17 cellular contexts compared by ENCODE assay signal in the genomic region with DNA sequence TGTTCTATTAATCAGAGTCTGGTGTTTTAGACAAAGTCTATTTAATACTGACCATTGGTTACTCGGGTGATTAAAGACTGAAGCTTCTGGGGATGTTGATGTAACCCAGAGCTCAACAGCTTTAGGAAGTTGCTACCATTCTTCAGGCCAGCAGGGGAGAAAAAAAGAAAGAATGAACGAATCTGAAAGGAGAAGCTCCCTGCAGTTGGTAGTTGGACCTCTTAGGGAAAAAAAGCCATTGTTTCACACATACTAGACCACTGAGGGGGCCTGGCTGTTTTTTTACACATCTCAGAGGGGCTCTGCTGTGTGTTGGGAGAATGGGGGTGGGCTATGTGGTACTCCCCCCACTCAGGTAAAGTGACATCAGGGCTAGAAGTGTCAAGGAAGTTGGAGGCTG.
DNase-seq lines count a peak whose midpoint lies in the region; ATAC-seq and TF ChIP-seq lines count a peak whose summit lies in the region.
"Had no signal": no experiment of that assay in that cellular context is flagged by ENCODE, and none has a peak within 500 bp of the region (broad histone marks: within the 10 kb centered on the region; RNA-seq: fewer than 3 reads in every experiment).

No MANE protein-coding gene starts in this region.

- H3K4me3 Mint-ChIP-seq in H9 (no peak overlapping the region), neural crest cell (no peak overlapping the region)
- H3K4me3 Mint-ChIP-seq: B cell, IgD-negative memory B cell had no signal

- no peaks in the 10 kb centered on the region for H3K27me3 Mint-ChIP-seq in H9 (ENCODE audit: low read depth)
- peaks cover 5% of the 10 kb centered on the region for H3K27me3 Mint-ChIP-seq in neural crest cell (ENCODE audit: low read depth)
- H3K27me3 Mint-ChIP-seq: B cell; CD4-positive, alpha-beta memory T cell; IgD-negative memory B cell had no signal

- DNase-seq in H9: no peak
- peak; percentile 8 for DNase-seq in choroid plexus epithelial cell (ENCODE audit: low read depth)
- DNase-seq in iPS DF 4.7 (ENCODE audit: extremely low read depth, low spot score): peak; percentile 7
- no peak for DNase-seq in neural crest cell (ENCODE audit: low read depth, low spot score)
- DNase-seq in substantia nigra (lab: John Stamatoyannopoulos, UW): no peak
- DNase-seq in midbrain (lab: John Stamatoyannopoulos, UW): no peak
- DNase-seq: CD4-positive, alpha-beta memory T cell; DMS153; DMS79 treated with DMSO at 0.1 percent for 48 hours; EL; GDM1 had no signal

- ATAC-seq in GM18520 (IDR thresholded peaks at IDR 0.05; ENCODE audit: unreplicated experiment) (no peak), HG03442 (IDR thresholded peaks at IDR 0.05; ENCODE audit: unreplicated experiment) (no peak)
- ATAC-seq: HCT116 had no signal

- H4K5ac ChIP-seq in H9 (ENCODE audit: insufficient read length, low read depth, low read length): no peak overlapping the region

- TF ChIP-seq CTCF in H9 (conservative IDR thresholded peaks at IDR 0.05): peak; percentile 27; the same call in 2 of the 3 replicates
- TF ChIP-seq CTCF in choroid plexus epithelial cell (conservative IDR thresholded peaks at IDR 0.05; ENCODE audit: low read depth, low read length): no peak
- TF ChIP-seq CTCF in neural crest cell (conservative IDR thresholded peaks at IDR 0.05): no peak

- no peaks in the 10 kb centered on the region for H3K79me2 ChIP-seq in H9 (ENCODE audit: insufficient read depth, low read length)

- no peak overlapping the region for H3K56ac ChIP-seq in H9 (ENCODE audit: insufficient read length, low read depth, low read length)

- no peak overlapping the region for H3K9ac ChIP-seq in H9 (ENCODE audit: extremely low read depth, insufficient read length, low read length)

- H3K9me3 Mint-ChIP-seq in H9 (no peaks in the 10 kb centered on the region), neural crest cell (no peaks in the 10 kb centered on the region)

- no peak overlapping the region for H2BK15ac ChIP-seq in H9 (ENCODE audit: low read depth, low read length)

- H3K14ac ChIP-seq in H9 (ENCODE audit: insufficient read depth, low read length): no peak overlapping the region

- peaks cover 21 to 24% of the 10 kb centered on the region in 2 experiments for H3K4me1 Mint-ChIP-seq in H9
- H3K4me1 Mint-ChIP-seq in neural crest cell: no peaks in the 10 kb centered on the region
- H3K4me1 Mint-ChIP-seq: B cell; CD4-positive, alpha-beta memory T cell; IgD-negative memory B cell had no signal

- no peaks in the 10 kb centered on the region; the same call in 1 of the 2 replicates for H3K4me1 ChIP-seq in H9 (ENCODE audit: insufficient read depth, low read length)

- H3K4me2 ChIP-seq in H9 (ENCODE audit: insufficient read depth, insufficient read length, low read length): no peak overlapping the region

- H2BK5ac ChIP-seq in H9 (ENCODE audit: insufficient read length, low read length): no peak overlapping the region

- no peaks in the 10 kb centered on the region for H3K36me3 Mint-ChIP-seq in H9 (ENCODE audit: insufficient read depth in 1 of 3, low read depth in 3 of 3)
- H3K36me3 Mint-ChIP-seq in neural crest cell (ENCODE audit: low read depth): no peaks in the 10 kb centered on the region
- H3K36me3 Mint-ChIP-seq: CD4-positive, alpha-beta memory T cell; IgD-negative memory B cell had no signal

- no peak overlapping the region for H2BK120ac ChIP-seq in H9 (ENCODE audit: low read depth, low read length, poor library complexity, severe bottlenecking)

- no peak overlapping the region for H2BK12ac ChIP-seq in H9 (ENCODE audit: insufficient read length, low read depth, low read length)

- H3K9me3 ChIP-seq in H9 (ENCODE audit: control insufficient read depth, low read depth, low read length): no peaks in the 10 kb centered on the region

- no peak overlapping the region for H3T11ph ChIP-seq in H9 (ENCODE audit: low read length)

- no peak overlapping the region for H2AK5ac ChIP-seq in H9 (ENCODE audit: insufficient read length, low read length)

- no peaks in the 10 kb centered on the region for H4K20me1 ChIP-seq in H9 (ENCODE audit: control insufficient read depth, insufficient read depth, insufficient read length)

- WGBS in H9 (ENCODE audit: extremely low coverage, insufficient read length, low lambda C conversion rate): no CpG with 5 or more reads among the region's 2 CpGs

- H3K23me2 ChIP-seq in H9 (ENCODE audit: insufficient read length, low read depth, low read length, poor library complexity, severe bottlenecking): no peaks in the 10 kb centered on the region

- H3K27ac ChIP-seq in H9 (ENCODE audit: insufficient read length, low read depth, low read length) (no peak overlapping the region), substantia nigra (ENCODE audit: low read depth, low read length, poor library complexity, severe bottlenecking) (no peak overlapping the region)
- H3K27ac ChIP-seq: C4-2B had no signal

- H3K4me3 ChIP-seq in choroid plexus epithelial cell (ENCODE audit: low read depth, low read length): no peak overlapping the region

- no peak overlapping the region for H3K18ac ChIP-seq in H9 (ENCODE audit: insufficient read length, low read depth, low read length)

- no peak overlapping the region; a peak in 2 of 7 replicates for H3K27ac Mint-ChIP-seq in H9
- peak overlapping the region; percentile 30 for H3K27ac Mint-ChIP-seq in neural crest cell (ENCODE audit: unreplicated experiment)
- H3K27ac Mint-ChIP-seq: B cell; CD4-positive, alpha-beta memory T cell; IgD-negative memory B cell had no signal

- H3K4ac ChIP-seq in H9 (ENCODE audit: low read depth, low read length): no peak overlapping the region

- H4K91ac ChIP-seq in H9 (ENCODE audit: insufficient read length, low read depth, low read length): no peak overlapping the region

- no peak overlapping the region for H4K8ac ChIP-seq in H9 (replicated peaks; ENCODE audit: insufficient read length, low read depth, low read length)

- H3K27me3 ChIP-seq in H9 (ENCODE audit: insufficient read depth, low read length): no peaks in the 10 kb centered on the region; the same call in 1 of the 2 replicates

- no peak overlapping the region for H3K23ac ChIP-seq in H9 (ENCODE audit: insufficient read length, low read depth, low read length)

- no peak overlapping the region for H2BK20ac ChIP-seq in H9 (ENCODE audit: low read depth, low read length, poor library complexity, severe bottlenecking)

- no peaks in the 10 kb centered on the region for H3K79me1 ChIP-seq in H9 (ENCODE audit: insufficient read depth, low read depth, low read length, poor library complexity, severe bottlenecking)

- no peak overlapping the region for H2AFZ ChIP-seq in H9 (ENCODE audit: low read length)

Comparison
In these comparisons a context has a peak if more than half of its experiments do, and no peak if none do; other contexts are left out.
1. DNase-seq: peak in choroid plexus epithelial cell (single experiment) and iPS DF 4.7 (single experiment); none in H9 (single experiment), neural crest cell (single experiment), substantia nigra (0 of 49) and midbrain (single experiment).